17 cellular contexts compared by ENCODE assay signal in the genomic region with DNA sequence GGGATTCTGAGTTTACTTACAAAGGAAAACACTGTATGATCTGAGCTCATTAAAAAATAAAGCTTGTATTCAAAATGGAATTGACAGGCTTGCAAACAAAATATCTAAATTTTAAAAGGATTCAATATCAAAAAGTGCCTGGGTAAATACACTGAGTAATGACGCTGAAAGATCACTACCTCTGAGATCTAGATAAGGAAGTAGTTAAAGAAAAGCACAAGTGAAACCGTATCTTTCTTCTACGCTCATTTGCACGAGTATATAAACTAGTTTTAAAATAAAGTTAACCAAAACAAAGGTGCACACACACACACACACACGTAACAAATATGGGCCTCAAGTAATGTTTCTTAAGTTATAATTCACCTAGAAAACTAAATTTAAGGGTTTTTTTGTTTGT.
"Had no signal": no experiment of that assay in that cellular context is flagged by ENCODE, and none has a peak within 500 bp of the region (broad histone marks: within the 10 kb centered on the region; RNA-seq: fewer than 3 reads in every experiment).

No MANE protein-coding gene starts in this region.

- H3K27ac Mint-ChIP-seq: activated CD8-positive, alpha-beta T cell treated with anti-CD3 and anti-CD28 coated beads for 36 hours; activated naive CD4-positive, alpha-beta T cell treated with anti-CD3 and anti-CD28 coated beads, Interleukin-2, amount 50 U/mL, for 24 hours had no signal

- H3K27me3 Mint-ChIP-seq: activated CD8-positive, alpha-beta T cell treated with anti-CD3 and anti-CD28 coated beads for 36 hours; activated naive CD4-positive, alpha-beta T cell treated with anti-CD3 and anti-CD28 coated beads, Interleukin-2, amount 50 U/mL, for 24 hours; naive thymus-derived CD4-positive, alpha-beta T cell had no signal

- ATAC-seq: activated CD8-positive, alpha-beta T cell treated with anti-CD3 and anti-CD28 coated beads for 36 hours; activated T-cell treated with anti-CD3 and anti-CD28 coated beads, Interleukin-2, amount 50 U/mL, for 4 hours; body of pancreas; left lobe of liver; naive thymus-derived CD4-positive, alpha-beta T cell; upper lobe of right lung had no signal

- H3K9me3 Mint-ChIP-seq: activated CD8-positive, alpha-beta T cell treated with anti-CD3 and anti-CD28 coated beads for 36 hours had no signal

- H3K27ac ChIP-seq: body of pancreas, esophagus muscularis mucosa, neutrophil, stomach, testis, upper lobe of right lung had no signal

- DNase-seq: activated CD4-positive, alpha-beta T cell treated with anti-CD3 and anti-CD28 coated beads for 48 hours; activated CD8-positive, alpha-beta T cell treated with anti-CD3 and anti-CD28 coated beads for 36 hours; activated effector memory CD4-positive, alpha-beta T cell treated with Interleukin-2 at 50 U/mL for 16 hours; activated T-cell treated with anti-CD3 and anti-CD28 coated beads, Interleukin-2, amount 50 U/mL, for 4 hours; body of pancreas; caudate nucleus; hippocampal formation; naive thymus-derived CD4-positive, alpha-beta T cell; stimulated activated CD4-positive, alpha-beta T cell treated with anti-CD3 and anti-CD28 coated beads, Interleukin-1b, Interleukin-23, amount 100 ng/mL, for 48 hours; stomach; T1000; testis; upper lobe of right lung had no signal

- H3K4me3 Mint-ChIP-seq: activated CD8-positive, alpha-beta T cell treated with anti-CD3 and anti-CD28 coated beads for 36 hours; activated naive CD4-positive, alpha-beta T cell treated with anti-CD3 and anti-CD28 coated beads, Interleukin-2, amount 50 U/mL, for 24 hours; activated T-cell treated with anti-CD3 and anti-CD28 coated beads, Interleukin-2, amount 50 U/mL, for 4 hours; naive thymus-derived CD4-positive, alpha-beta T cell had no signal
